In the genomic region with DNA sequence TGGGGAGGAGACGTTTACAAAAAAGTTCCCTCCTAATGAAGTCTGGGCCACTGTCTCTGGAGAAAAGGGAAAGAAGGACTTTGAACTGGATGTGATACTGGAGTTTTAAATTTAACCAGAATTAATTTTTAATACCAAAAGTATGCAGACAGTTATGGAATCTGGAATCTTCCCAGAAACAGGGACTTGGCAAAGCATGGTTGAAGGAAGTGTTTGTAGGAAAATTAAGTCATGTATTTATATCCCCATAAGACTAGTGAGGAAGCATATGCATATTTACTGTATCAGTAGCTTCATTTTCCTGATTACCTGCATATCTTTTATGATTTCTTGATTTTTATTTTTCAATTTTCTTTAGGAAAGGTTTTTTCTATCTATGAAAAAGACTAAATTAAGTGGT, we compare ENCODE assay signal across 24 cellular contexts.
"Had no signal": no experiment of that assay in that cellular context is flagged by ENCODE, and none has a peak within 500 bp of the region (broad histone marks: within the 10 kb centered on the region; RNA-seq: fewer than 3 reads in every experiment).

No MANE protein-coding gene starts in this region.

- ATAC-seq: activated CD4-positive, alpha-beta T cell treated with anti-CD3 and anti-CD28 coated beads for 36 hours; activated CD8-positive, alpha-beta memory T cell treated with anti-CD3 and anti-CD28 coated beads, Interleukin-2, amount 10 ng/mL, durations not matched to agents 7 days and 5 days; activated CD8-positive, alpha-beta T cell treated with anti-CD3 and anti-CD28 coated beads, Interleukin-2, amount 10 ng/mL, durations not matched to agents 7 days and 5 days; activated naive CD4-positive, alpha-beta T cell treated with anti-CD3 and anti-CD28 coated beads, Interleukin-2, amount 50 U/mL, for 72 hours; activated T-cell treated with anti-CD3 and anti-CD28 coated beads, Interleukin-2, amount 50 U/mL, for 72 hours; foreskin keratinocyte; left cardiac atrium; left ventricle myocardium superior; naive thymus-derived CD4-positive, alpha-beta T cell; right cardiac atrium; upper lobe of right lung had no signal

- H3K4me3 ChIP-seq: colonic mucosa, dorsolateral prefrontal cortex, spleen, suprapubic skin, tibial artery, upper lobe of right lung had no signal

- H3K4me3 Mint-ChIP-seq: activated CD4-positive, alpha-beta T cell treated with anti-CD3 and anti-CD28 coated beads for 36 hours; activated CD8-positive, alpha-beta memory T cell treated with anti-CD3 and anti-CD28 coated beads, Interleukin-2, amount 10 ng/mL, durations not matched to agents 7 days and 5 days; activated CD8-positive, alpha-beta T cell treated with anti-CD3 and anti-CD28 coated beads, Interleukin-2, amount 10 ng/mL, durations not matched to agents 7 days and 5 days; activated T-cell treated with anti-CD3 and anti-CD28 coated beads, Interleukin-2, amount 50 U/mL, for 72 hours; central memory CD8-positive, alpha-beta T cell; naive thymus-derived CD4-positive, alpha-beta T cell; neural crest cell had no signal

- H3K4me1 ChIP-seq: colonic mucosa, foreskin keratinocyte, spleen, upper lobe of right lung had no signal

- H3K27me3 ChIP-seq: colonic mucosa, dorsolateral prefrontal cortex, spleen, suprapubic skin, tibial artery, upper lobe of right lung had no signal

- H3K36me3 Mint-ChIP-seq: activated CD8-positive, alpha-beta memory T cell treated with anti-CD3 and anti-CD28 coated beads, Interleukin-2, amount 10 ng/mL, durations not matched to agents 7 days and 5 days; activated naive CD4-positive, alpha-beta T cell treated with anti-CD3 and anti-CD28 coated beads, Interleukin-2, amount 50 U/mL, for 72 hours; naive thymus-derived CD4-positive, alpha-beta T cell had no signal

- H3K36me3 ChIP-seq: colonic mucosa, spleen, suprapubic skin, tibial artery, upper lobe of right lung had no signal

- DNase-seq: activated CD4-positive, alpha-beta T cell treated with anti-CD3 and anti-CD28 coated beads for 36 hours; activated CD4-positive, CD25-positive, alpha-beta regulatory T cell; activated CD8-positive, alpha-beta memory T cell treated with anti-CD3 and anti-CD28 coated beads, Interleukin-2, amount 10 ng/mL, durations not matched to agents 7 days and 5 days; activated CD8-positive, alpha-beta T cell treated with anti-CD3 and anti-CD28 coated beads, Interleukin-2, amount 10 ng/mL, durations not matched to agents 7 days and 5 days; activated naive CD4-positive, alpha-beta T cell; activated T-cell treated with anti-CD3 and anti-CD28 coated beads, Interleukin-2, amount 50 U/mL, for 72 hours; colonic mucosa; dorsolateral prefrontal cortex; effector memory CD4-positive, alpha-beta T cell; erythroblast; foreskin keratinocyte; left cardiac atrium; left ventricle myocardium superior; naive thymus-derived CD4-positive, alpha-beta T cell; nucleus accumbens; right cardiac atrium; spleen; stimulated activated naive CD4-positive, alpha-beta T cell; tibial artery; upper lobe of right lung had no signal

- H3K9me3 ChIP-seq: colonic mucosa, spleen, suprapubic skin, tibial artery, upper lobe of right lung had no signal

- H3K9me3 Mint-ChIP-seq: central memory CD8-positive, alpha-beta T cell; neural crest cell had no signal

- H3K27ac Mint-ChIP-seq: activated CD4-positive, alpha-beta T cell treated with anti-CD3 and anti-CD28 coated beads for 36 hours; activated CD8-positive, alpha-beta memory T cell treated with anti-CD3 and anti-CD28 coated beads, Interleukin-2, amount 10 ng/mL, durations not matched to agents 7 days and 5 days; activated CD8-positive, alpha-beta T cell treated with anti-CD3 and anti-CD28 coated beads, Interleukin-2, amount 10 ng/mL, durations not matched to agents 7 days and 5 days; activated naive CD4-positive, alpha-beta T cell treated with anti-CD3 and anti-CD28 coated beads, Interleukin-2, amount 50 U/mL, for 72 hours; activated T-cell treated with anti-CD3 and anti-CD28 coated beads, Interleukin-2, amount 50 U/mL, for 72 hours; naive thymus-derived CD4-positive, alpha-beta T cell had no signal

- H3K4me1 Mint-ChIP-seq: activated CD4-positive, alpha-beta T cell treated with anti-CD3 and anti-CD28 coated beads for 36 hours; activated CD8-positive, alpha-beta memory T cell treated with anti-CD3 and anti-CD28 coated beads, Interleukin-2, amount 10 ng/mL, durations not matched to agents 7 days and 5 days; central memory CD8-positive, alpha-beta T cell had no signal

- H3K27ac ChIP-seq: colonic mucosa, dorsolateral prefrontal cortex, foreskin keratinocyte, spleen, suprapubic skin, tibial artery, upper lobe of right lung had no signal
